7 cellular contexts compared by ENCODE assay signal in the genomic region with DNA sequence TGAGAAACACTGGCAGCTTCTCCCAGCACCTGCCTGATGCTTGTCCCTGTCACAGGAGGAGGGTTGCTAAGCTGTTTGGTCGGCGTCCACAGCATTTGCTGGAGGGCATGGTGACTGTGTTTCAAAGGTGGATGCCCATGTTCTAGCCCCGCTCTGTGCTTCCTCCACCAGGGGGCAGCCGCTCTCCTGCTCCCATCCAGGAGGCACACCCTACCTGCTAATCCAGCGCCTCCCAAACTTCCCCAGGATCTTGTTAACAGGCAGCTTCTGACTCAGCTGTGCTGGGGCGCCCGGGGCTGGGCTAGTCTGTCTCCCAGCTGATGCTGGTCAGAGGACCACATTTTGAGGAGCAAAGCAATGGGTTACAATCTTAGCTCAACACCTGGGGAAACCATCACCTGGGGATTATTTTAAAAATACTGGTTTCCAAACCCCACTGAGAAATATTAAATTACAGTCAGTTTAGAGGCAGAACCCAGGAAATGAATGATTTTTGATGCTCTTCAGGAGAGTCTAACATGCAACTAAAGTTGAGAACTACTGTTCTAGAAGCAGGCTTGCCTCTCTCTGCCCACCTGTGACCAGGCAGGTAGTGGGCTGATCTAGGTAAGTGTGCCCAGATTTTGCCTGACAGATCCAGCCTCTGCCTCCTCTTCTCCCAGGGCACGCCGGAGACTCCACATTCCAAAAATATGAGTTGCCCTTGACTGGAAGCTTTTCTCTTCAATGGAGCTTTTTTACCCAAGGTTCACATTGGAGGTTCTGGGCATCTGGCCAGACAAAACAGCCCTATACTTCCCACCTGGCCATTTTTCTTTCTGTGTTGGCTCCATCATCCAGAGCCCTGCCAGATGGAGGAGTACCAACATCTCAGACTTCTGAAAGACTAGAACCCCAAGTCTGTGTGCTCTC.
DNase-seq lines count a peak whose midpoint lies in the region; ATAC-seq and TF ChIP-seq lines count a peak whose summit lies in the region.

No MANE protein-coding gene starts in this region.

- no peaks in the 10 kb centered on the region for H3K9me3 ChIP-seq in T-helper 17 cell (ENCODE audit: control insufficient read depth, low read length, poor library complexity, severe bottlenecking)
- H3K9me3 ChIP-seq in neuronal stem cell (replicated peaks in 1 of 2; ENCODE audit: control insufficient read depth in 2 of 2, insufficient read depth in 1 of 2, low read depth in 1 of 2, low read length in 2 of 2): no peaks in the 10 kb centered on the region

- H2AK5ac ChIP-seq in neuronal stem cell (ENCODE audit: low read depth, low read length): no peak overlapping the region

- no peak overlapping the region for H4K8ac ChIP-seq in neuronal stem cell (ENCODE audit: low read depth, low read length)

- H4K91ac ChIP-seq in neuronal stem cell (ENCODE audit: low read depth, low read length, poor library complexity): no peak overlapping the region

- no CpG with 5 or more reads among the region's 9 CpGs for whole genome bisulfite sequencing in neuronal stem cell (ENCODE audit: extremely low coverage in 2 of 2, insufficient read length in 2 of 2, insufficient replicate concordance in 1 of 2), 2 donors

- no peak overlapping the region for H2AFZ ChIP-seq in neuronal stem cell (ENCODE audit: low read length)

- TF ChIP-seq CTCF in GM10266 (IDR thresholded peaks at IDR 0.05; ENCODE audit: control insufficient read depth, insufficient read depth, low read depth, missing control alignments) (peak; percentile 73), dorsolateral prefrontal cortex (IDR thresholded peaks at IDR 0.05 in 54 of 56, conservative IDR thresholded peaks at IDR 0.05 in 2 of 56; ENCODE audit: low read depth in 1 of 56, partially characterized antibody in 56 of 56) (peak in 31 of 56 donors; percentile 10 to 47 (median 29))

- H3K14ac ChIP-seq in neuronal stem cell (ENCODE audit: low read length): no peak overlapping the region

- no peak overlapping the region for H3K27ac Mint-ChIP-seq in T-helper 17 cell

- H3K4me3 ChIP-seq in dorsolateral prefrontal cortex (no peak overlapping the region), neuronal stem cell (ENCODE audit: low read length in 2 of 2) (no peak overlapping the region)

- DNase-seq in GM10266 (ENCODE audit: extremely low spot score): peak; percentile 65
- DNase-seq in Kasumi-1 (lab: John Stamatoyannopoulos, UW): peak; percentile 54 to 57
- DNase-seq in T-helper 17 cell: no peak
- DNase-seq in dorsolateral prefrontal cortex: peak in 1 of 10 donors; percentile 24
- DNase-seq in neuronal stem cell (ENCODE audit: low spot score): peak; percentile 44
- no peak for DNase-seq in posterior cingulate gyrus

- H2BK15ac ChIP-seq in neuronal stem cell (ENCODE audit: low read length): no peak overlapping the region

- intact Hi-C loops in dorsolateral prefrontal cortex (cut with DNase I): no loop called here
- intact Hi-C loops in posterior cingulate gyrus (cut with DNase I): no loop called here

- H2BK120ac ChIP-seq in neuronal stem cell (ENCODE audit: low read depth, low read length): no peak overlapping the region

- no peak overlapping the region for H2BK12ac ChIP-seq in neuronal stem cell (ENCODE audit: low read length)

- H3K36me3 Mint-ChIP-seq in T-helper 17 cell (ENCODE audit: low read depth): peaks cover 4% of the 10 kb centered on the region

- H2BK5ac ChIP-seq in neuronal stem cell (ENCODE audit: low read length): no peak overlapping the region

- no peak overlapping the region for H3K18ac ChIP-seq in neuronal stem cell (ENCODE audit: low read length)

- peaks cover 0 to 3% of the 10 kb centered on the region in 2 donors for H3K4me1 ChIP-seq in neuronal stem cell (ENCODE audit: control insufficient read depth in 2 of 2, insufficient read depth in 1 of 2, low read depth in 1 of 2, low read length in 2 of 2)

- H3K4me2 ChIP-seq in neuronal stem cell (ENCODE audit: insufficient read depth, low read length, poor library complexity, severe bottlenecking): no peak overlapping the region

- peaks cover 68% of the 10 kb centered on the region for H3K27me3 Mint-ChIP-seq in T-helper 17 cell

- H3K27me3 ChIP-seq in dorsolateral prefrontal cortex (peaks cover 0 to 37% (median 10%) of the 10 kb centered on the region in 45 donors), neuronal stem cell (ENCODE audit: control insufficient read depth in 3 of 3, insufficient read depth in 3 of 3, low read depth in 1 of 3, low read length in 3 of 3) (peaks cover 0 to 3% (median 0%) of the 10 kb centered on the region in 3 experiments)

- peak; percentile 50 for ATAC-seq in T-helper 17 cell
- no peak for ATAC-seq in GM21367 (IDR thresholded peaks at IDR 0.05; ENCODE audit: unreplicated experiment)

- no peak overlapping the region for H3K4ac ChIP-seq in neuronal stem cell (ENCODE audit: low read length)

- H3K27ac ChIP-seq in dorsolateral prefrontal cortex (no peak overlapping the region), neuronal stem cell (replicated peaks; ENCODE audit: low read length) (no peak overlapping the region)

- H3K79me1 ChIP-seq in neuronal stem cell (ENCODE audit: low read depth, low read length): no peaks in the 10 kb centered on the region

- H3K36me3 ChIP-seq in neuronal stem cell (replicated peaks in 1 of 2; ENCODE audit: control insufficient read depth in 2 of 2, insufficient read depth in 2 of 2, low read length in 2 of 2): no peaks in the 10 kb centered on the region

- no peak overlapping the region for H3K9ac ChIP-seq in neuronal stem cell (ENCODE audit: low read depth, low read length, poor library complexity)

- no peak overlapping the region for H3K4me3 Mint-ChIP-seq in T-helper 17 cell

- no peaks in the 10 kb centered on the region for H3K4me1 Mint-ChIP-seq in T-helper 17 cell

- no peak overlapping the region for H3K23ac ChIP-seq in neuronal stem cell (ENCODE audit: low read depth, low read length, poor library complexity)

Comparison
In these comparisons a context has a peak if more than half of its experiments do, and no peak if none do; other contexts are left out.
1. DNase-seq: peak in GM10266 (single experiment), Kasumi-1 (2 of 2) and neuronal stem cell (single experiment); none in T-helper 17 cell (0 of 3) and posterior cingulate gyrus (0 of 10).